Comparison of ENCODE assay signal across 7 cellular contexts in the genomic region with DNA sequence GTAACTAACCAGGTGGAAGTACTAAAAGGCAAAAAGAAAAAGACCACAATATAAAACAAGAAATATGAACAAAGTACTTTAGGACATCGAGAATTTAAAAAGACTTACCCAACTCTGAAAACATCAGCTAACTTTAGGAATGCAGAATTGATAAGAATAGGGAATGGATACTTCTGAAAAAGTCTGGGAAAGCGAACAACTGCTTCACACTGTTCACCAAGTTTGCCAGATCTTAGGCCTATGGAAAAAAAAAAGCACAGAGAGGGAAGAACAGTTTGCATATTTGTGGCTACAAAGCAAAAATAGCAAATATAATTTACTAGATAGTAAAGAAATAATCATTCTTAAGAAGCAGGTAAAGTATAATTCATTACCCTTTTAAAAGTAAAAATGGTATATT.
"Had no signal": no experiment of that assay in that cellular context is flagged by ENCODE, and none has a peak within 500 bp of the region (broad histone marks: within the 10 kb centered on the region; RNA-seq: fewer than 3 reads in every experiment).

No MANE protein-coding gene starts in this region.

- H3K4me3 ChIP-seq: GM23248, HAP-1 had no signal

- DNase-seq: GOT3, H7, IMR-90 had no signal

- H3K27ac ChIP-seq: GM23248 had no signal

- H3K9me3 ChIP-seq: HAP-1 had no signal

- FAIRE-seq: HTR-8/SVneo had no signal

- H3K4me1 ChIP-seq: HAP-1 had no signal

- ATAC-seq: HCT116 had no signal
